ENCODE assay signal across 7 cellular contexts in genomic region chr9:78091736-78092135, GRCh38.
"Had no signal": no experiment of that assay in that cellular context is flagged by ENCODE, and none has a peak within 500 bp of the region (broad histone marks: within the 10 kb centered on the region; RNA-seq: fewer than 3 reads in every experiment).

No MANE protein-coding gene starts in this region.

- DNase-seq: H7, IMR-90, KG1 had no signal

- H2AFZ ChIP-seq: GM23338 had no signal

- H3K36me3 ChIP-seq: HAP-1 had no signal

- H3K4me2 ChIP-seq: GM23338 had no signal

- H3K27ac ChIP-seq: HL-60 had no signal

- H3K4me1 ChIP-seq: HAP-1 had no signal

- H3K4me3 ChIP-seq: GM23338, HAP-1, K562 had no signal

- H3K9me3 ChIP-seq: HAP-1 had no signal
